In the genomic region with DNA sequence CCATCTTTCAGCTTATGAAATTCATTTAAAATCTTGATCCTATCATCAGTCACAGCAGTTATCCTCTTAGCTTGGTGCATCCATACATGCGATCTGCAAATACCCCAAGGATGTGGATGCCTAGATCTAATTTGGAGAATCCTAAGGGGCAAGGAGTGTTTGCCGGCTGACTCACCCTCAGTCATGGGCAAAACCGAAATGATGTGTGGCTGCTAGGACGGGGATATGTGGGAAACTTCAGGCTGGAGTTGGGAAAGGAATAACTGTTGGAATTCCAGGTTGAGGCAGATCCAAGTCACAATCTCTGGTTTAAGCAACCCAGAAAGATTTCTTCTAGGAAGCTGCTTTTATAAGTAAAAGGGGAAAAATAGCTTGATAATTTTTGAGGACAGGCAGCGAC, we compare ENCODE assay signal across 19 cellular contexts. TPM values are rescaled to one million over a fixed set of nuclear protein-coding genes. Genes with fewer than 3 reads are reported as not detected.
DNase-seq lines count a peak whose midpoint lies in the region; ATAC-seq and TF ChIP-seq lines count a peak whose summit lies in the region.
"Had no signal": no experiment of that assay in that cellular context is flagged by ENCODE, and none has a peak within 500 bp of the region (broad histone marks: within the 10 kb centered on the region; RNA-seq: fewer than 3 reads in every experiment).

No MANE protein-coding gene starts in this region.

- H3K27ac ChIP-seq in Peyer's patch (peak overlapping the region; percentile 32 to 71 (median 52)), transverse colon (peak overlapping the region; percentile 48 to 70 (median 66))
- H3K27ac ChIP-seq: HL-60, KMS-11 had no signal

- no peak for ATAC-seq in HG02642 (IDR thresholded peaks at IDR 0.05; ENCODE audit: poor library complexity, unreplicated experiment)
- ATAC-seq: PC-3, SK-N-SH treated with all-trans-retinoic acid at 6 μM for 48 hours had no signal

- 58 to 71% methylated on average over 4 to 5 of the region's 5 CpGs for WGBS in transverse colon (ENCODE audit: low coverage in 1 of 2), 2 donors

- TF ChIP-seq CTCF in Peyer's patch (IDR thresholded peaks at IDR 0.05): no peak
- no peak for TF ChIP-seq CTCF in fibroblast of the aortic adventitia (IDR thresholded peaks at IDR 0.05; ENCODE audit: insufficient read depth, low read length)
- TF ChIP-seq CTCF in transverse colon (IDR thresholded peaks at IDR 0.05): no peak

- TF ChIP-seq POLR2A in Peyer's patch (IDR thresholded peaks at IDR 0.05) (no peak), transverse colon (IDR thresholded peaks at IDR 0.05) (no peak)

- intact Hi-C loops in transverse colon (cut with DNase I; ENCODE audit: low total_unique reads): no loop called here

- no peak for TF ChIP-seq EP300 in transverse colon (IDR thresholded peaks at IDR 0.05; ENCODE audit: low read depth)

- no peaks in the 10 kb centered on the region for H3K36me3 ChIP-seq in Peyer's patch
- H3K36me3 ChIP-seq in transverse colon: no peaks in the 10 kb centered on the region

- H3K9me3 ChIP-seq in Peyer's patch: no peaks in the 10 kb centered on the region
- no peaks in the 10 kb centered on the region for H3K9me3 ChIP-seq in transverse colon
- H3K9me3 ChIP-seq: Caco-2 had no signal

- no peaks in the 10 kb centered on the region for H3K27me3 ChIP-seq in Peyer's patch
- peaks cover 45% of the 10 kb centered on the region for H3K27me3 ChIP-seq in transverse colon

- H3K4me1 ChIP-seq in Peyer's patch (no peaks in the 10 kb centered on the region), transverse colon (no peaks in the 10 kb centered on the region)

- H3K4me3 ChIP-seq in Peyer's patch (no peak overlapping the region), fibroblast of the aortic adventitia (ENCODE audit: low read depth, low read length) (no peak overlapping the region), transverse colon (no peak overlapping the region)

- DNase-seq in HCEC 1CT (peak; percentile 52), Peyer's patch (no peak), fibroblast of the aortic adventitia (ENCODE audit: low read depth) (peak; percentile 33), transverse colon (no peak), T-helper 9 cell (no peak), DMS53 treated with DMSO at 0.1 percent for 48 hours (lab: John Stamatoyannopoulos, UW; ENCODE audit: unreplicated experiment) (no peak)
- DNase-seq: Caco-2, DMS153, H7, NCI-H1436 treated with DMSO at 0.1 percent for 48 hours, NCI-H2029 treated with DMSO at 0.1 percent for 48 hours, NCI-H2171 treated with DMSO at 0.1 percent for 48 hours, NCI-H446 treated with DMSO at 0.1 percent for 48 hours, PC-3, SHP77 had no signal

- in situ Hi-C loops in transverse colon (cut with MboI; ENCODE audit: low pct_ligation_motif_present in 1 of 4, low pct_unique_long_range_greater_than_20kb in 1 of 4, low sequenced_read_pairs in 3 of 4): no loop called here

RNA-seq across cellular contexts. Expression of a gene that starts 19.7 kb away (rescaled TPM):
- total RNA-seq in Peyer's patch (100 to 1,000 TPM in 2 of 4 donors, 10 to 100 TPM in 2; 78.4 to 141 (median 110) TPM), fibroblast of the aortic adventitia (ENCODE audit: low replicate concordance) (14.7 and 33.7 TPM in 2 replicates), transverse colon (10 to 100 TPM; 54.5 to 94.3 (median 82.3) TPM)

Comparison
In these comparisons a context has a peak if more than half of its experiments do, and no peak if none do; other contexts are left out.
1. DNase-seq: peak in HCEC 1CT (single experiment) and fibroblast of the aortic adventitia (single experiment); none in Peyer's patch (0 of 3), transverse colon (single experiment), T-helper 9 cell (single experiment) and DMS53 treated with DMSO at 0.1 percent for 48 hours (single experiment).